Comparison of ENCODE assay signal across 18 cellular contexts in genomic region chr18:32566960-32567359, GRCh38.
A peak's percentile ranks its signal among the peaks of the same experiment; 100 is the strongest.
DNase-seq lines count a peak whose midpoint lies in the region; ATAC-seq and TF ChIP-seq lines count a peak whose summit lies in the region.
"Had no signal": no experiment of that assay in that cellular context is flagged by ENCODE, and none has a peak within 500 bp of the region (broad histone marks: within the 10 kb centered on the region; RNA-seq: fewer than 3 reads in every experiment).

No MANE protein-coding gene starts in this region.

- ATAC-seq in left colon, result peak; percentile 50
- no peak for ATAC-seq in heart left ventricle
- no peak for ATAC-seq in left lung
- ATAC-seq: A549; CD8-positive, alpha-beta T cell had no signal

- in situ Hi-C loops in mammary epithelial cell (cut with MboI; ENCODE audit: low sequenced_read_pairs in 2 of 2), result no loop called here

- H3K27me3 ChIP-seq in mammary epithelial cell (ENCODE audit: insufficient read depth, low read length) (peaks cover 5% of the 10 kb centered on the region), heart left ventricle (no peaks in the 10 kb centered on the region), left lung (no peaks in the 10 kb centered on the region)
- H3K27me3 ChIP-seq: BLaER1 treated with 17β-estradiol and CSF1 and Interleukin-3, amounts not matched to agents 10 nM and 100 nM had no signal

- H4K20me1 ChIP-seq in mammary epithelial cell (ENCODE audit: insufficient read depth, low read length), result no peaks in the 10 kb centered on the region
- H4K20me1 ChIP-seq: BLaER1 treated with 17β-estradiol and CSF1 and Interleukin-3, amounts not matched to agents 10 nM and 100 nM had no signal

- no peak for TF ChIP-seq CTCF in MCF 10A (IDR thresholded peaks at IDR 0.05; ENCODE audit: unreplicated experiment)
- no peak for TF ChIP-seq CTCF in mammary epithelial cell (conservative IDR thresholded peaks at IDR 0.05 in 1 of 2, IDR thresholded peaks at IDR 0.05 in 1 of 2; ENCODE audit: extremely low read depth in 1 of 2, insufficient read depth in 1 of 2, low read depth in 1 of 2, low read length in 2 of 2)
- TF ChIP-seq CTCF in heart left ventricle (IDR thresholded peaks at IDR 0.05), result no peak
- no peak for TF ChIP-seq CTCF in left lung (IDR thresholded peaks at IDR 0.05)

- DNase-seq in MCF 10A (ENCODE audit: unreplicated experiment) (peak; percentile 59), mammary epithelial cell (no peak), left colon (no peak), renal cortical epithelial cell (ENCODE audit: low read depth) (peak; percentile 11), heart left ventricle (no peak), left lung (no peak)
- DNase-seq: AML-193; Caco-2; Calu3; CD4-positive, alpha-beta T cell; CD8-positive, alpha-beta T cell; DMS79 treated with DMSO at 0.1 percent for 48 hours; GF-D8 had no signal

- H3K4me3 Mint-ChIP-seq in MCF 10A (ENCODE audit: unreplicated experiment), result no peak overlapping the region
- H3K4me3 Mint-ChIP-seq: B cell; CD4-positive, alpha-beta T cell; CD8-positive, alpha-beta T cell had no signal

- H3K4me1 ChIP-seq in mammary epithelial cell (ENCODE audit: insufficient read depth, low read length) (no peaks in the 10 kb centered on the region), heart left ventricle (no peaks in the 10 kb centered on the region), left lung (no peaks in the 10 kb centered on the region)
- H3K4me1 ChIP-seq: A549; BLaER1 treated with 17β-estradiol and CSF1 and Interleukin-3, amounts not matched to agents 10 nM and 100 nM; Caco-2 had no signal

- no peak overlapping the region for H3K9ac ChIP-seq in mammary epithelial cell (ENCODE audit: insufficient read depth, low read length)
- H3K9ac ChIP-seq: BLaER1 treated with 17β-estradiol and CSF1 and Interleukin-3, amounts not matched to agents 10 nM and 100 nM had no signal

- intact Hi-C loops in MCF 10A (cut with micrococcal nuclease), result no loop called here
- intact Hi-C loops in mammary epithelial cell (cut with micrococcal nuclease), result no loop called here
- intact Hi-C loops in left colon (cut with DNase I, micrococcal nuclease), result no loop called here
- intact Hi-C loops in heart left ventricle (cut with DNase I), result no loop called here
- intact Hi-C loops in left lung (cut with DNase I), result no loop called here

- H3K27ac ChIP-seq in mammary epithelial cell (ENCODE audit: insufficient read depth, low read depth, low read length) (no peak overlapping the region), heart left ventricle (no peak overlapping the region), left lung (no peak overlapping the region)
- H3K27ac ChIP-seq: 22Rv1; A549; BLaER1 treated with 17β-estradiol and CSF1 and Interleukin-3, amounts not matched to agents 10 nM and 100 nM; C4-2B had no signal

- H3K4me2 ChIP-seq in mammary epithelial cell (ENCODE audit: insufficient read depth, low read depth, low read length), result no peak overlapping the region
- H3K4me2 ChIP-seq: A549; BLaER1 treated with 17β-estradiol and CSF1 and Interleukin-3, amounts not matched to agents 10 nM and 100 nM had no signal

- H2AFZ ChIP-seq in mammary epithelial cell (ENCODE audit: low read depth, low read length), result no peak overlapping the region

- no peaks in the 10 kb centered on the region for H3K79me2 ChIP-seq in mammary epithelial cell (ENCODE audit: insufficient read depth, low read length)

- no peaks in the 10 kb centered on the region for H3K36me3 Mint-ChIP-seq in MCF 10A (ENCODE audit: insufficient read depth, unreplicated experiment)
- H3K36me3 Mint-ChIP-seq: CD8-positive, alpha-beta T cell had no signal

- H3K9me3 Mint-ChIP-seq in MCF 10A (ENCODE audit: unreplicated experiment), result no peaks in the 10 kb centered on the region
- H3K9me3 Mint-ChIP-seq: CD4-positive, alpha-beta T cell; CD8-positive, alpha-beta T cell had no signal

- no peak overlapping the region for H3K4me3 ChIP-seq in mammary epithelial cell (replicated peaks in 1 of 3; ENCODE audit: insufficient read depth in 1 of 3, low read depth in 2 of 3, low read length in 3 of 3)
- H3K4me3 ChIP-seq in heart left ventricle, result no peak overlapping the region
- H3K4me3 ChIP-seq in left lung, result no peak overlapping the region
- H3K4me3 ChIP-seq: A549; BLaER1 treated with 17β-estradiol and CSF1 and Interleukin-3, amounts not matched to agents 10 nM and 100 nM had no signal

- no peaks in the 10 kb centered on the region for H3K9me3 ChIP-seq in mammary epithelial cell (replicated peaks; ENCODE audit: insufficient read depth, low read length)
- H3K9me3 ChIP-seq in heart left ventricle, result no peaks in the 10 kb centered on the region
- no peaks in the 10 kb centered on the region for H3K9me3 ChIP-seq in left lung
- H3K9me3 ChIP-seq: A549, Caco-2 had no signal

- 45% methylated on average over 3 of the region's 3 CpGs for WGBS in mammary epithelial cell (ENCODE audit: low coverage, missing lambda C conversion rate)
- WGBS in heart left ventricle, 4 donors, result 50 to 66% (median 59%) methylated on average over 3 of the region's 3 CpGs

- no peaks in the 10 kb centered on the region for H3K36me3 ChIP-seq in mammary epithelial cell (ENCODE audit: insufficient read depth, low read length)
- no peaks in the 10 kb centered on the region for H3K36me3 ChIP-seq in heart left ventricle
- H3K36me3 ChIP-seq in left lung, result no peaks in the 10 kb centered on the region
- H3K36me3 ChIP-seq: BLaER1 treated with 17β-estradiol and CSF1 and Interleukin-3, amounts not matched to agents 10 nM and 100 nM had no signal

- H3K27ac Mint-ChIP-seq in MCF 10A (ENCODE audit: low read depth, unreplicated experiment), result no peak overlapping the region
- H3K27ac Mint-ChIP-seq: B cell; CD4-positive, alpha-beta T cell; CD8-positive, alpha-beta T cell had no signal

- no TSS peak for BruUV-seq in MCF 10A (replicated peaks; lab: Mats Ljungman, UMichigan)
- no TSS peak for BruUV-seq in mammary epithelial cell (replicated peaks; lab: Mats Ljungman, UMichigan)

- dilution Hi-C loops in mammary epithelial cell (cut with HindIII; ENCODE audit: low sequenced_read_pairs), result no loop called here

- H3K4me1 Mint-ChIP-seq in MCF 10A (ENCODE audit: insufficient read depth, unreplicated experiment), result no peaks in the 10 kb centered on the region
- H3K4me1 Mint-ChIP-seq: B cell had no signal

- H3K27me3 Mint-ChIP-seq in MCF 10A (ENCODE audit: insufficient read depth, unreplicated experiment), result no peaks in the 10 kb centered on the region

- no peak for TF ChIP-seq POLR2A in heart left ventricle (IDR thresholded peaks at IDR 0.05)

- POLR2A ChIA-PET in MCF 10A (lab: Yijun Ruan, JAX), result interaction anchor here (0.9 kb wide), 1 partner anchor 124 kb away, joined by 3 read pairs; no protein-coding TSS in a partner anchor

- CTCF ChIA-PET in MCF 10A (lab: Yijun Ruan, JAX) (interaction anchor here (1.4 kb wide), 1 partner anchor 10 kb away, joined by 7 read pairs; no protein-coding TSS in a partner anchor), mammary epithelial cell (lab: Charles Lee; ENCODE audit: low non-redundant PET) (interaction anchor here (0.7 kb wide), 1 partner anchor 9 kb away, joined by 3 read pairs; no protein-coding TSS in a partner anchor)

Comparison
In these comparisons a context has a peak if more than half of its experiments do, and no peak if none do; other contexts are left out.
1. DNase-seq: peak in MCF 10A (single experiment) and renal cortical epithelial cell (single experiment); none in mammary epithelial cell (single experiment), left colon (0 of 2), heart left ventricle (0 of 5) and left lung (0 of 2).